8 cellular contexts compared by ENCODE assay signal in genomic region chr6:43575105-43575771, GRCh38. TPM values are rescaled to one million over a fixed set of nuclear protein-coding genes. Genes with fewer than 3 reads are reported as not detected.
A peak's percentile ranks its signal among the peaks of the same experiment; 100 is the strongest.
DNase-seq lines count a peak whose midpoint lies in the region; ATAC-seq and TF ChIP-seq lines count a peak whose summit lies in the region.

No MANE protein-coding gene starts in this region.

- H3K27me3 Mint-ChIP-seq in activated B cell treated with CpG ODN at 0.5 μM for 24 hours = no peaks in the 10 kb centered on the region

- no peaks in the 10 kb centered on the region for H3K36me3 ChIP-seq in neutrophil

- H3K27ac ChIP-seq in C4-2B = peak overlapping the region; percentile 87
- peak overlapping the region; percentile 76 for H3K27ac ChIP-seq in neutrophil

- no peaks in the 10 kb centered on the region for H3K27me3 ChIP-seq in neutrophil

- peak overlapping the region; percentile 72 for H3K4me3 ChIP-seq in LNCaP clone FGC (ENCODE audit: low read depth, low read length)
- peak overlapping the region; percentile 72 to 96 for H3K4me3 ChIP-seq in neutrophil (ENCODE audit: low read depth in 1 of 2, low read length in 1 of 2)

- POLR2A ChIA-PET in activated B cell treated with CpG ODN at 0.5 μM for 24 hours (lab: Charles Lee) = interaction anchor here (0.6 to 1.2 kb wide), 6 partner anchors 54 to 696 kb away, joined by 3 to 8 read pairs (median 4); partner anchors contain the start of genes GTPBP2, HSP90AB1, MRPL14 and RPL7L1

- H3K4me1 Mint-ChIP-seq in activated B cell treated with CpG ODN at 0.5 μM for 24 hours = peaks cover 38% of the 10 kb centered on the region

- DNase-seq in LNCaP clone FGC (ENCODE audit: low read depth) (no peak), activated B cell treated with CpG ODN at 0.5 μM for 24 hours (no peak), foreskin melanocyte (peak; percentile 3), midbrain (lab: John Stamatoyannopoulos, UW) (no peak)

- CTCF ChIA-PET in activated B cell treated with CpG ODN at 0.5 μM for 24 hours (lab: Charles Lee) = interaction anchor here (0.6 to 1.5 kb wide), 2 partner anchors 16 to 25 kb away, joined by 3 to 4 read pairs; no protein-coding TSS in a partner anchor

- ATAC-seq in GM21360 (IDR thresholded peaks at IDR 0.05; ENCODE audit: unreplicated experiment) (peak; percentile 36), activated B cell treated with CpG ODN at 0.5 μM for 24 hours (ENCODE audit: low read depth) (no peak), HG02981 (IDR thresholded peaks at IDR 0.05; ENCODE audit: unreplicated experiment) (no peak)

- intact Hi-C loops in activated B cell treated with CpG ODN at 0.5 μM for 24 hours (cut with micrococcal nuclease) = loop anchor here (10.0 kb wide), 1 partner anchor 810 kb away; the partner anchor contains the start of gene CDC5L

- H3K4me3 Mint-ChIP-seq in activated B cell treated with CpG ODN at 0.5 μM for 24 hours = peak overlapping the region; percentile 97

- H3K9me3 Mint-ChIP-seq in activated B cell treated with CpG ODN at 0.5 μM for 24 hours = no peaks in the 10 kb centered on the region

- TF ChIP-seq CTCF in C4-2B (conservative IDR thresholded peaks at IDR 0.05) (no peak), LNCaP clone FGC (IDR thresholded peaks at IDR 0.05; ENCODE audit: control insufficient read depth, extremely low read depth, insufficient read depth) (no peak), activated B cell treated with CpG ODN at 0.5 μM for 24 hours (IDR thresholded peaks at IDR 0.05) (no peak), neutrophil (IDR thresholded peaks at IDR 0.05) (no peak)

- peaks cover 46% of the 10 kb centered on the region for H3K36me3 Mint-ChIP-seq in activated B cell treated with CpG ODN at 0.5 μM for 24 hours (ENCODE audit: low read depth)

- H3K4me1 ChIP-seq in neutrophil (ENCODE audit: control insufficient read depth in 1 of 2, insufficient read depth in 1 of 2, low read depth in 1 of 2, low read length in 1 of 2) = peaks cover 23 to 28% of the 10 kb centered on the region in 2 experiments

- H3K9me3 ChIP-seq in neutrophil = no peaks in the 10 kb centered on the region

- H3K27ac Mint-ChIP-seq in activated B cell treated with CpG ODN at 0.5 μM for 24 hours = peak overlapping the region; percentile 77

RNA-seq across cellular contexts. Expression of gene XPO5, which starts 0.6 kb away (rescaled TPM):
- 54.4 and 59.4 TPM in 2 replicates for total RNA-seq in activated B cell treated with CpG ODN at 0.5 μM for 24 hours

RNA-seq across cellular contexts. Expression of gene POLH, which starts 0.7 kb away (rescaled TPM):
- 23.3 and 26.5 TPM in 2 replicates for total RNA-seq in activated B cell treated with CpG ODN at 0.5 μM for 24 hours

RNA-seq across cellular contexts. Expression of gene GTPBP2, which starts 53.8 kb away (rescaled TPM):
- total RNA-seq in activated B cell treated with CpG ODN at 0.5 μM for 24 hours = 75.7 and 81.4 TPM in 2 replicates

RNA-seq across cellular contexts. Expression of gene POLR1C, which starts 58.3 kb away (rescaled TPM):
- total RNA-seq in activated B cell treated with CpG ODN at 0.5 μM for 24 hours = 67.7 and 75.6 TPM in 2 replicates

RNA-seq across cellular contexts. Expression of gene YIPF3, which starts 58.5 kb away (rescaled TPM):
- total RNA-seq in activated B cell treated with CpG ODN at 0.5 μM for 24 hours = 51.7 and 59.1 TPM in 2 replicates
